ENCODE assay signal across 9 cellular contexts in the genomic region with DNA sequence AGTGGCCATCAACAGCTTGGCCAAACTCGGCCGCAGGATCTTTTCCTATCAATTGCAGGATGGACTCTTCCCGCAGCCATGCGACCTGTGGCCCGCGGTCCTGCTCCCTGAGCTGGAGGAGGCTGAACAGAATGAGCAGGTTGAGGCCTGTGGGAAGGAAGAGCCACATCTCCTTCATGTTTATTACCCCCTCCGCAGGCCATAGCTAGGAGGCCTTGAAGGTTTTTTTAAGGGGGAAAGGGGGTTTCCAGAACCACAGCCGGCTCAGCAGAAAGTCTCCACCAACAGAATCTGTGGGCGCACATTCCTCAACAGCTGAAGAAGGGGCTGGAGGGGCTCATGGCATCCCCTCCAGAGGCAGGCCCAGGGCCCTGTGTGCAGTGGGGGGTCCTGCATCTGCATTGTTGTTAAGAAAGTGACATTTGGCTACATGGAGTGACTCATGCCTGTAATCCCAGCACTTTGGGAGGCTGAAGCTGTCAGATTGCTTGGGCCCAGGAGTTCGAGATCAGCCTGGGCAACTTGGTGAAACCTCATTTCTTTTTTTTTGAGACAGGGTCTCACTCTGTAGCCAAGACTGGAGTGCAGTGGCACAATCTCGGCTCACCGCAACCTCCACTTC. TPM values are rescaled to one million over a fixed set of nuclear protein-coding genes. Genes with fewer than 3 reads are reported as not detected.
DNase-seq lines count a peak whose midpoint lies in the region; ATAC-seq, FAIRE-seq and TF ChIP-seq lines count a peak whose summit lies in the region.
"Had no signal": no experiment of that assay in that cellular context is flagged by ENCODE, and none has a peak within 500 bp of the region (broad histone marks: within the 10 kb centered on the region; RNA-seq: fewer than 3 reads in every experiment).

No MANE protein-coding gene starts in this region.

- H2AFZ ChIP-seq in Loucy (ENCODE audit: low read length) = peak overlapping the region; percentile 62; the same call in 1 of the 2 replicates

- H3K27ac ChIP-seq in esophagus muscularis mucosa (replicated peaks in 1 of 4) (peak overlapping the region in 2 of 4 donors; percentile 36 to 42), small intestine (ENCODE audit: low read depth in 1 of 2, low read length in 1 of 2) (peak overlapping the region; percentile 27 to 42), aorta (ENCODE audit: low read depth in 1 of 2, low read length in 2 of 2) (no peak overlapping the region), tibial artery (no peak overlapping the region)

- TF ChIP-seq CTCF in Loucy (conservative IDR thresholded peaks at IDR 0.05; ENCODE audit: low read length) (no peak), esophagus muscularis mucosa (IDR thresholded peaks at IDR 0.05) (no peak), tibial artery (IDR thresholded peaks at IDR 0.05) (no peak)

- H3K9me3 ChIP-seq in Loucy (ENCODE audit: insufficient read depth, low read depth, low read length) (no peaks in the 10 kb centered on the region), esophagus muscularis mucosa (no peaks in the 10 kb centered on the region), small intestine (ENCODE audit: control insufficient read depth, low read depth) (no peaks in the 10 kb centered on the region), aorta (ENCODE audit: control insufficient read depth, low read length) (no peaks in the 10 kb centered on the region), tibial artery (no peaks in the 10 kb centered on the region)

- peak overlapping the region; percentile 60 for H3K4me3 ChIP-seq in Loucy (ENCODE audit: low read length, poor library complexity, severe bottlenecking)
- peak overlapping the region; percentile 28 to 44 (median 38) for H3K4me3 ChIP-seq in esophagus muscularis mucosa
- peak overlapping the region in 1 of 2 donors; percentile 46 for H3K4me3 ChIP-seq in small intestine (ENCODE audit: low read depth in 1 of 2, low read length in 2 of 2)
- H3K4me3 ChIP-seq in aorta (ENCODE audit: low read length in 2 of 2) = no peak overlapping the region
- peak overlapping the region in 1 of 2 donors; percentile 40 for H3K4me3 ChIP-seq in tibial artery

- H3K4me1 ChIP-seq in Loucy (ENCODE audit: insufficient read depth, low read length, poor library complexity, severe bottlenecking) = peaks cover 3% of the 10 kb centered on the region
- H3K4me1 ChIP-seq in esophagus muscularis mucosa = peaks cover 17 to 30% (median 21%) of the 10 kb centered on the region in 4 donors
- peaks cover 0 to 4% of the 10 kb centered on the region in 2 donors for H3K4me1 ChIP-seq in small intestine (ENCODE audit: control insufficient read depth in 2 of 2, insufficient read depth in 1 of 2, low read depth in 1 of 2, low read length in 1 of 2)
- H3K4me1 ChIP-seq in aorta (ENCODE audit: control insufficient read depth in 1 of 2, insufficient read depth in 2 of 2, low read length in 2 of 2) = no peaks in the 10 kb centered on the region
- H3K4me1 ChIP-seq in tibial artery = peaks cover 0 to 15% (median 6%) of the 10 kb centered on the region in 4 donors

- ATAC-seq in GM18873 (IDR thresholded peaks at IDR 0.05; ENCODE audit: low FRiP score, unreplicated experiment) (peak; percentile 7), aorta (ENCODE audit: low FRiP score) (no peak)

- TF ChIP-seq EP300 in esophagus muscularis mucosa (IDR thresholded peaks at IDR 0.05) = no peak

- no peaks in the 10 kb centered on the region for H3K79me2 ChIP-seq in Loucy (ENCODE audit: insufficient read depth, low read length)

- TF ChIP-seq POLR2A in esophagus muscularis mucosa (IDR thresholded peaks at IDR 0.05; ENCODE audit: low read depth) = no peak

- H3K36me3 ChIP-seq in Loucy (ENCODE audit: insufficient read depth, low read length) (no peaks in the 10 kb centered on the region), esophagus muscularis mucosa (no peaks in the 10 kb centered on the region), small intestine (ENCODE audit: control insufficient read depth in 2 of 2, insufficient read depth in 2 of 2, low read length in 2 of 2) (no peaks in the 10 kb centered on the region), aorta (ENCODE audit: control insufficient read depth in 1 of 2, insufficient read depth in 2 of 2, low read length in 1 of 2) (no peaks in the 10 kb centered on the region), tibial artery (no peaks in the 10 kb centered on the region)

- H3K9ac ChIP-seq in Loucy (ENCODE audit: low read depth, low read length, poor library complexity, severe bottlenecking) = peak overlapping the region; percentile 71

- H3K4me2 ChIP-seq in Loucy (ENCODE audit: low read depth, low read length, poor library complexity, severe bottlenecking) = peak overlapping the region; percentile 29

- H3F3A ChIP-seq in Loucy (ENCODE audit: low read depth) = no peaks in the 10 kb centered on the region

- no peaks in the 10 kb centered on the region for H3K27me3 ChIP-seq in Loucy (ENCODE audit: insufficient read depth, low read length, poor library complexity, severe bottlenecking)
- H3K27me3 ChIP-seq in esophagus muscularis mucosa = peaks cover 0 to 6% (median 0%) of the 10 kb centered on the region in 4 donors
- no peaks in the 10 kb centered on the region for H3K27me3 ChIP-seq in small intestine (ENCODE audit: control insufficient read depth in 2 of 2, insufficient read depth in 2 of 2, low read length in 2 of 2)
- H3K27me3 ChIP-seq in aorta (ENCODE audit: control insufficient read depth in 1 of 2, insufficient read depth in 2 of 2, low read length in 1 of 2) = no peaks in the 10 kb centered on the region
- H3K27me3 ChIP-seq in tibial artery = peaks cover 0 to 13% of the 10 kb centered on the region in 2 donors

- WGBS in esophagus muscularis mucosa = 75% methylated on average over 11 of the region's 12 CpGs
- 39 to 59% (median 41%) methylated on average over 12 of the region's 12 CpGs for WGBS in small intestine, 3 donors
- 81 to 82% methylated on average over 12 of the region's 12 CpGs for WGBS in aorta, 2 donors

- no peak for DNase-seq in esophagus muscularis mucosa (ENCODE audit: extremely low spot score)
- DNase-seq in small intestine = no peak
- DNase-seq in NCI-H187 (lab: John Stamatoyannopoulos, UW) = no peak
- no peak for DNase-seq in aorta
- DNase-seq in tibial artery = no peak
- no peak for DNase-seq in HUDEP-2 (lab: John Stamatoyannopoulos, UW; ENCODE audit: unreplicated experiment in 76 of 76)

- H4K20me1 ChIP-seq in Loucy (ENCODE audit: insufficient read depth, low read length, poor library complexity, severe bottlenecking) = no peaks in the 10 kb centered on the region

- no peaks in the 10 kb centered on the region for H3K9me2 ChIP-seq in Loucy (replicated peaks; ENCODE audit: low read depth, low read length)

- intact Hi-C loops in esophagus muscularis mucosa (cut with DNase I) = no loop called here
- intact Hi-C loops in aorta (cut with DNase I) = no loop called here
- intact Hi-C loops in tibial artery (cut with DNase I; ENCODE audit: low total_unique reads) = no loop called here

- FAIRE-seq in small intestine (lab: Jason Lieb, UNC) = no peak

RNA-seq across cellular contexts. Expression of gene PPP1R13B, which starts 25.2 kb away (rescaled TPM):
- total RNA-seq in esophagus muscularis mucosa (10 to 100 TPM; 19.9 to 25.2 (median 23.6) TPM), aorta (10 to 100 TPM; 24.8 to 44.0 TPM)
- polyA plus RNA-seq in small intestine (10 to 100 TPM; 17.8 to 27.7 (median 18.8) TPM), aorta (1 to 10 TPM; 2.3 to 6.9 TPM)

RNA-seq across cellular contexts. Expression of gene TDRD9, which starts 55.7 kb away (rescaled TPM):
- 1 to 10 TPM; 2.0 to 3.2 (median 2.6) TPM for total RNA-seq in esophagus muscularis mucosa
- polyA plus RNA-seq in small intestine = under 1 TPM; 0.27 to 0.89 (median 0.54) TPM
- 1 to 10 TPM; 1.7 to 2.7 TPM for total RNA-seq in aorta
- polyA plus RNA-seq in aorta = 1 to 10 TPM; 1.1 to 2.3 TPM
- total RNA-seq: T-helper 2 cell treated with Interferon-gamma antibody and Interleukin-4, amounts not matched to agents 100 ng/mL and 5 ng/mL, for 36 hours had no signal

Comparison
In these comparisons a context has a peak if more than half of its experiments do, and no peak if none do; other contexts are left out.
1. H3K4me3 ChIP-seq: peak in Loucy (single experiment) and esophagus muscularis mucosa (4 of 4); none in aorta (0 of 2).
2. H3K27ac ChIP-seq: peak in small intestine (2 of 2); none in aorta (0 of 2) and tibial artery (0 of 2).